Comparison of ENCODE assay signal across 19 cellular contexts in the genomic region with DNA sequence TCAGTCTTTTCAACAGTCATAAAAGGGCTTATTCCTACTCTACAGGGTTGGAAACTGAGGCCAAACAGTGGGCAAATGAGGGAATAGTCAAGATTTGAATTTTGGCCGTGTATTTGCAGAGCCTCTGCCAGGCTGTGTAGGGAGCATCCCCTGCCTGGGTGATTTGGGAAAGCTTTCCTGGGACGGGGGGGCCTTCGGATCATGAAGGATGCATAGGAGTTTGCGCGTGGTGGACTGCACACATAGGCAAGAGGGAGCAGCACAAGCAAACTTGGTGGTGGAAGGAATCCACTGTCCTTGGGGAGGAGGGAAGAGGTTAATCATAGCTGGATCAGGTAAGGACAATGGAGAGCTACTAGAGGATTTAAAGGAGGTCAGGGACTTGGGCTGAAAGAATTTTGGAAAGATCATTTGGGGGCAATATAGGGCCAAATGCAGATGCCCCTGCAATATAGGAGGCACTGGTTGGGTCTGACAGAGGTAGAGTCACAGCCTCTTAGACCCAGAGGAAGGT. TPM values are rescaled to one million over a fixed set of nuclear protein-coding genes. Genes with fewer than 3 reads are reported as not detected.
DNase-seq lines count a peak whose midpoint lies in the region; ATAC-seq and TF ChIP-seq lines count a peak whose summit lies in the region.
"Had no signal": no experiment of that assay in that cellular context is flagged by ENCODE, and none has a peak within 500 bp of the region (broad histone marks: within the 10 kb centered on the region; RNA-seq: fewer than 3 reads in every experiment).

No MANE protein-coding gene starts in this region.

- no peak for ATAC-seq in activated naive CD8-positive, alpha-beta T cell treated with anti-CD3 and anti-CD28 coated beads, Interleukin-2, amount 10 ng/mL, durations not matched to agents 7 days and 5 days (ENCODE audit: low read depth)
- ATAC-seq: A549; activated CD4-positive, CD25-positive, alpha-beta regulatory T cell treated with anti-CD3 and anti-CD28 coated beads, Interleukin-2, amount 50 U/mL, for 24 hours had no signal

- H3K4me3 Mint-ChIP-seq in activated CD4-positive, alpha-beta T cell treated with anti-CD3 and anti-CD28 coated beads, Interleukin-2, amount 10 ng/mL, durations not matched to agents 24 days and 14 days = peak overlapping the region; percentile 16
- H3K4me3 Mint-ChIP-seq in activated naive CD8-positive, alpha-beta T cell treated with anti-CD3 and anti-CD28 coated beads, Interleukin-2, amount 10 ng/mL, durations not matched to agents 7 days and 5 days = peak overlapping the region; percentile 6
- H3K4me3 Mint-ChIP-seq in neural crest cell = peak overlapping the region; percentile 89

- intact Hi-C loops in activated CD4-positive, alpha-beta T cell treated with anti-CD3 and anti-CD28 coated beads, Interleukin-2, amount 10 ng/mL, durations not matched to agents 24 days and 14 days (cut with micrococcal nuclease) = loop anchor here (10.0 kb wide), 2 partner anchors 529 to 771 kb away; a partner anchor contains a TSS
- intact Hi-C loops in posterior vena cava (cut with DNase I) = no loop called here

- H3K27ac Mint-ChIP-seq in activated CD4-positive, alpha-beta T cell treated with anti-CD3 and anti-CD28 coated beads, Interleukin-2, amount 10 ng/mL, durations not matched to agents 24 days and 14 days = peak overlapping the region; percentile 26
- no peak overlapping the region for H3K27ac Mint-ChIP-seq in activated naive CD8-positive, alpha-beta T cell treated with anti-CD3 and anti-CD28 coated beads, Interleukin-2, amount 10 ng/mL, durations not matched to agents 7 days and 5 days
- H3K27ac Mint-ChIP-seq in neural crest cell (ENCODE audit: unreplicated experiment) = peak overlapping the region; percentile 4

- peaks cover 4 to 7% of the 10 kb centered on the region in 2 experiments; a peak in 2 of 3 replicates for H3K36me3 ChIP-seq in HEK293 (ENCODE audit: control insufficient read depth in 2 of 2, insufficient read depth in 1 of 2, low read length in 2 of 2)
- H3K36me3 ChIP-seq: upper lobe of left lung had no signal

- H3K4me1 ChIP-seq in HEK293 (ENCODE audit: control insufficient read depth, insufficient read depth, low read length) = peaks cover 23% of the 10 kb centered on the region

- no peaks in the 10 kb centered on the region for H3K9me3 ChIP-seq in HEK293 (ENCODE audit: control insufficient read depth, insufficient read depth, low read depth, low read length)
- H3K9me3 ChIP-seq: A549, upper lobe of left lung had no signal

- H3K27me3 Mint-ChIP-seq in activated CD4-positive, alpha-beta T cell treated with anti-CD3 and anti-CD28 coated beads, Interleukin-2, amount 10 ng/mL, durations not matched to agents 24 days and 14 days = peaks cover 2% of the 10 kb centered on the region
- no peaks in the 10 kb centered on the region for H3K27me3 Mint-ChIP-seq in activated naive CD8-positive, alpha-beta T cell treated with anti-CD3 and anti-CD28 coated beads, Interleukin-2, amount 10 ng/mL, durations not matched to agents 7 days and 5 days
- H3K27me3 Mint-ChIP-seq in neural crest cell (ENCODE audit: low read depth) = peaks cover 13% of the 10 kb centered on the region

- peaks cover 28% of the 10 kb centered on the region for H3K36me3 Mint-ChIP-seq in activated CD4-positive, alpha-beta T cell treated with anti-CD3 and anti-CD28 coated beads, Interleukin-2, amount 10 ng/mL, durations not matched to agents 24 days and 14 days (ENCODE audit: low read depth)
- H3K36me3 Mint-ChIP-seq in activated naive CD8-positive, alpha-beta T cell treated with anti-CD3 and anti-CD28 coated beads, Interleukin-2, amount 10 ng/mL, durations not matched to agents 7 days and 5 days = peaks cover 16% of the 10 kb centered on the region
- no peaks in the 10 kb centered on the region for H3K36me3 Mint-ChIP-seq in neural crest cell (ENCODE audit: low read depth)

- H3K4me3 ChIP-seq in HEK293 (ENCODE audit: low read depth, low read length) = no peak overlapping the region
- H3K4me3 ChIP-seq: A549, upper lobe of left lung had no signal

- CTCF ChIA-PET in HEK293 (lab: Yijun Ruan, JAX) (interaction anchor here (0.5 to 1.7 kb wide), 5 partner anchors 10 to 508 kb away, joined by 3 to 8 read pairs (median 3); no protein-coding TSS in a partner anchor), GM10248 (lab: Yijun Ruan, JAX) (interaction anchor here (1.3 to 1.4 kb wide), 2 partner anchors 12 to 26 kb away, joined by 5 read pairs; no protein-coding TSS in a partner anchor)

- no peak for DNase-seq in activated CD4-positive, alpha-beta T cell treated with anti-CD3 and anti-CD28 coated beads, Interleukin-2, amount 10 ng/mL, durations not matched to agents 24 days and 14 days
- no peak for DNase-seq in activated CD4-positive, alpha-beta T cell treated with anti-CD3 and anti-CD28 coated beads, Interleukin-2, amount 50 U/mL, for 1 hour
- DNase-seq in activated naive CD8-positive, alpha-beta T cell treated with anti-CD3 and anti-CD28 coated beads, Interleukin-2, amount 10 ng/mL, durations not matched to agents 7 days and 5 days = no peak
- DNase-seq in neural crest cell (ENCODE audit: low read depth, low spot score) (no peak), GM10248 (ENCODE audit: extremely low spot score) (no peak), NCI-H2227 (lab: John Stamatoyannopoulos, UW; ENCODE audit: unreplicated experiment) (no peak), posterior vena cava (ENCODE audit: low spot score) (no peak)
- DNase-seq: anterior cingulate cortex; foreskin fibroblast; NCI-H1436; NK-92 treated with Interleukin-12 subunit alpha and Interleukin-12 subunit beta, amount 100 ng/mL, for 24 hours; small intestine; upper lobe of left lung had no signal

- H3K4me1 Mint-ChIP-seq in activated CD4-positive, alpha-beta T cell treated with anti-CD3 and anti-CD28 coated beads, Interleukin-2, amount 10 ng/mL, durations not matched to agents 24 days and 14 days = peaks cover 49% of the 10 kb centered on the region
- peaks cover 39% of the 10 kb centered on the region for H3K4me1 Mint-ChIP-seq in activated naive CD8-positive, alpha-beta T cell treated with anti-CD3 and anti-CD28 coated beads, Interleukin-2, amount 10 ng/mL, durations not matched to agents 7 days and 5 days
- H3K4me1 Mint-ChIP-seq in neural crest cell = peaks cover 44% of the 10 kb centered on the region

- POLR2A ChIA-PET in HEK293 (lab: Yijun Ruan, JAX) (interaction anchor here (0.5 kb wide), 1 partner anchor 19 kb away, joined by 3 read pairs; no protein-coding TSS in a partner anchor), GM10248 (lab: Yijun Ruan, JAX) (no interaction called here)
- POLR2A ChIA-PET in activated naive CD8-positive, alpha-beta T cell treated with anti-CD3 and anti-CD28 coated beads, Interleukin-2, amount 10 ng/mL, durations not matched to agents 7 days and 5 days (lab: Charles Lee) = no interaction called here

- H3K27ac ChIP-seq in HEK293 (ENCODE audit: extremely low read depth, low read depth, low read length) = no peak overlapping the region
- H3K27ac ChIP-seq: A549, upper lobe of left lung had no signal

- no peaks in the 10 kb centered on the region for H3K9me3 Mint-ChIP-seq in activated CD4-positive, alpha-beta T cell treated with anti-CD3 and anti-CD28 coated beads, Interleukin-2, amount 10 ng/mL, durations not matched to agents 24 days and 14 days
- H3K9me3 Mint-ChIP-seq in activated naive CD8-positive, alpha-beta T cell treated with anti-CD3 and anti-CD28 coated beads, Interleukin-2, amount 10 ng/mL, durations not matched to agents 7 days and 5 days = no peaks in the 10 kb centered on the region
- H3K9me3 Mint-ChIP-seq in neural crest cell = no peaks in the 10 kb centered on the region

- TF ChIP-seq CTCF in HEK293 (tag by site-specific recombination; IDR thresholded peaks at IDR 0.05) (no peak), neural crest cell (conservative IDR thresholded peaks at IDR 0.05) (no peak), GM10248 (IDR thresholded peaks at IDR 0.05; ENCODE audit: control extremely low read depth, extremely low read depth, low read depth, missing control alignments) (no peak)

TF ChIP-seq in HEK293, 187 proteins besides CTCF, POLR2A, EP300 and RAD21 (continues in another document):
- TF ChIP-seq ZXDB (tag by site-specific recombination; IDR thresholded peaks at IDR 0.05) (no peak), ZNF561 (tag by site-specific recombination; IDR thresholded peaks at IDR 0.05; ENCODE audit: borderline replicate concordance) (no peak), ZNF76 (tag by site-specific recombination; IDR thresholded peaks at IDR 0.05; ENCODE audit: borderline replicate concordance, low read depth) (no peak), ZNF707 (tag by site-specific recombination; IDR thresholded peaks at IDR 0.05) (no peak), PRDM1 (tag by site-specific recombination; IDR thresholded peaks at IDR 0.05) (no peak)

RNA-seq across cellular contexts. Expression of a gene that starts 2.5 kb away (rescaled TPM):
- total RNA-seq in activated CD4-positive, alpha-beta T cell treated with anti-CD3 and anti-CD28 coated beads, Interleukin-2, amount 10 ng/mL, durations not matched to agents 24 days and 14 days = 66.5 and 71.5 TPM in 2 replicates
- 10 to 100 TPM; 68.1 to 68.8 TPM for total RNA-seq in activated naive CD8-positive, alpha-beta T cell treated with anti-CD3 and anti-CD28 coated beads, Interleukin-2, amount 10 ng/mL, durations not matched to agents 7 days and 5 days
- total RNA-seq in neural crest cell (86.5 and 88.7 TPM in 2 replicates), posterior vena cava (10 to 100 TPM; 49.2 to 62.5 TPM)

RNA-seq across cellular contexts. Expression of a gene that starts 35.2 kb away (rescaled TPM):
- total RNA-seq in activated CD4-positive, alpha-beta T cell treated with anti-CD3 and anti-CD28 coated beads, Interleukin-2, amount 10 ng/mL, durations not matched to agents 24 days and 14 days = 44.3 and 44.9 TPM in 2 replicates
- 10 to 100 TPM; 54.6 to 56.7 TPM for total RNA-seq in activated naive CD8-positive, alpha-beta T cell treated with anti-CD3 and anti-CD28 coated beads, Interleukin-2, amount 10 ng/mL, durations not matched to agents 7 days and 5 days
- 49.8 and 50.6 TPM in 2 replicates for total RNA-seq in neural crest cell
- 10 to 100 TPM; 32.3 to 33.1 TPM for total RNA-seq in posterior vena cava

RNA-seq across cellular contexts. Expression of a gene that starts 35.3 kb away (rescaled TPM):
- total RNA-seq in activated CD4-positive, alpha-beta T cell treated with anti-CD3 and anti-CD28 coated beads, Interleukin-2, amount 10 ng/mL, durations not matched to agents 24 days and 14 days = 23.4 and 26.1 TPM in 2 replicates
- 10 to 100 TPM; 39.9 to 43.3 TPM for total RNA-seq in activated naive CD8-positive, alpha-beta T cell treated with anti-CD3 and anti-CD28 coated beads, Interleukin-2, amount 10 ng/mL, durations not matched to agents 7 days and 5 days
- total RNA-seq in neural crest cell (68.7 and 71.9 TPM in 2 replicates), posterior vena cava (10 to 100 TPM; 20.1 to 24.8 TPM)

RNA-seq across cellular contexts. Expression of a gene that starts 59.6 kb away (rescaled TPM):
- total RNA-seq in activated CD4-positive, alpha-beta T cell treated with anti-CD3 and anti-CD28 coated beads, Interleukin-2, amount 10 ng/mL, durations not matched to agents 24 days and 14 days = not detected in 2 replicates
- total RNA-seq in activated naive CD8-positive, alpha-beta T cell treated with anti-CD3 and anti-CD28 coated beads, Interleukin-2, amount 10 ng/mL, durations not matched to agents 7 days and 5 days = not detected
- total RNA-seq in neural crest cell (not detected in 2 replicates), posterior vena cava (not detected)
- total RNA-seq: G401; mononuclear cell; T-helper 2 cell treated with Interferon-gamma antibody and Interleukin-4, amounts not matched to agents 100 ng/mL and 5 ng/mL, for 36 hours; upper lobe of left lung had no signal

Comparison
In these comparisons a context has a peak if more than half of its experiments do, and no peak if none do; other contexts are left out.
1. H3K4me3 Mint-ChIP-seq: peak in every context shown above with its lines; median percentile 89 in neural crest cell; 16 in activated CD4-positive, alpha-beta T cell treated with anti-CD3 and anti-CD28 coated beads, Interleukin-2, amount 10 ng/mL, durations not matched to agents 24 days and 14 days; 6 in activated naive CD8-positive, alpha-beta T cell treated with anti-CD3 and anti-CD28 coated beads, Interleukin-2, amount 10 ng/mL, durations not matched to agents 7 days and 5 days.